ENCODE assay signal across 8 cellular contexts in the genomic region with DNA sequence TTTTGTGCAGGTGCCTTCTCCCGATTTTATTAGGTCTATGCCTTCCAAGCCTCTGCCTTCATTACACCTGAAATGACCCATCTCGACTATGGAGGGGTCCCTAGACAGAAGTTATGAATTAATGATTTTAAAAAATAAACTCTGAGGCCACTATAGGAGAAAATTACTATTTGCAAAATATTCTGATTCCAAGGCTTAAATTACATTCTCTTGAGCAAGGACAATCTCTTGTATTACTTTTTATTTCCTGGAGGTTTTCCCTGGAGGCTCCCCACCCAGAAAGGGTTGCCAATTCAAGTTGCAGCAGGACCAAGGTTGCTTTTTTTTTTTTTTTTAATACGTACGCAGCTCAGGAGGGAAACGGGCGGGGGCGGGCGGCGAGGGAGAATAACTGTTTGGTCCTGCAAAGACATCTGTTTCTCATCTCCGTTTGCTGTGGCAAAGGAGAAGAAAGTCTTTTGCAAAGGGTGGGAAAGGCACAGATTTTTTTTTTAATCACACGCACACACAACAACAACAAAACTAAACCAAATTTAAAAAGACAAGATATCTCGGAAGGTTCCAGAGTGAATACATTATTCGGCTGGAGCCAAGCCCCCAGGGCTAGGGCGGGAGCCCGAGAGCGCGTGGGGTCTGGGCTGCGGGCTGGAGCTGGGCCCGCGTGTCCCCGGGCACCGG.
DNase-seq lines count a peak whose midpoint lies in the region; ATAC-seq and TF ChIP-seq lines count a peak whose summit lies in the region.

No MANE protein-coding gene starts in this region.

- H3K4me3 ChIP-seq in choroid plexus epithelial cell (ENCODE audit: low read depth, low read length), result no peak overlapping the region
- H3K4me3 ChIP-seq in mucosa of rectum (ENCODE audit: low read length in 2 of 2), result peak overlapping the region; percentile 38 to 62

- TF ChIP-seq CTCF in choroid plexus epithelial cell (conservative IDR thresholded peaks at IDR 0.05; ENCODE audit: low read depth, low read length), result no peak

- no peak overlapping the region for H3K9ac ChIP-seq in mucosa of rectum (ENCODE audit: low read depth in 1 of 2, low read length in 2 of 2)

- peaks cover 0 to 3% of the 10 kb centered on the region in 2 donors for H3K27me3 ChIP-seq in mucosa of rectum (ENCODE audit: control insufficient read depth in 2 of 2, insufficient read depth in 2 of 2, low read length in 2 of 2)

- no peaks in the 10 kb centered on the region for H3K9me3 ChIP-seq in mucosa of rectum (ENCODE audit: control insufficient read depth in 2 of 2, low read length in 2 of 2)

- peak; percentile 48 for DNase-seq in ACHN
- DNase-seq in NCI-H1105 (lab: John Stamatoyannopoulos, UW), result peak; percentile 16
- peak; percentile 17 for DNase-seq in choroid plexus epithelial cell (ENCODE audit: low read depth)
- DNase-seq in activated CD8-positive, alpha-beta memory T cell treated with anti-CD3 and anti-CD28 coated beads for 24 hours, result no peak
- no peak for DNase-seq in KBM-7

- no peak for ATAC-seq in GM19467 (IDR thresholded peaks at IDR 0.05; ENCODE audit: unreplicated experiment)
- ATAC-seq in GM19397 (IDR thresholded peaks at IDR 0.05; ENCODE audit: unreplicated experiment), result no peak

- in situ Hi-C loops in ACHN (cut with HindIII; ENCODE audit: low pct_ligation_motif_present, low pct_unique_long_range_greater_than_20kb, low sequenced_read_pairs) (no loop called here), KBM-7 (cut with MboI; ENCODE audit: low pct_unique_long_range_greater_than_20kb, low sequenced_read_pairs) (no loop called here)

- H3K36me3 ChIP-seq in mucosa of rectum (ENCODE audit: control insufficient read depth in 2 of 2, insufficient read depth in 2 of 2, low read length in 2 of 2), result no peaks in the 10 kb centered on the region

- H3K27ac ChIP-seq in mucosa of rectum (ENCODE audit: low read depth in 2 of 2, low read length in 2 of 2), result peak overlapping the region; percentile 23 to 48

- H3K4me1 ChIP-seq in mucosa of rectum (ENCODE audit: control insufficient read depth in 2 of 2, insufficient read depth in 2 of 2, low read length in 2 of 2), result peaks cover 0 to 5% of the 10 kb centered on the region in 2 donors

Comparison
In these comparisons a context has a peak if more than half of its experiments do, and no peak if none do; other contexts are left out.
1. DNase-seq: peak in ACHN (single experiment), NCI-H1105 (single experiment) and choroid plexus epithelial cell (single experiment); none in activated CD8-positive, alpha-beta memory T cell treated with anti-CD3 and anti-CD28 coated beads for 24 hours (single experiment) and KBM-7 (single experiment).